8 cellular contexts compared by ENCODE assay signal in the genomic region with DNA sequence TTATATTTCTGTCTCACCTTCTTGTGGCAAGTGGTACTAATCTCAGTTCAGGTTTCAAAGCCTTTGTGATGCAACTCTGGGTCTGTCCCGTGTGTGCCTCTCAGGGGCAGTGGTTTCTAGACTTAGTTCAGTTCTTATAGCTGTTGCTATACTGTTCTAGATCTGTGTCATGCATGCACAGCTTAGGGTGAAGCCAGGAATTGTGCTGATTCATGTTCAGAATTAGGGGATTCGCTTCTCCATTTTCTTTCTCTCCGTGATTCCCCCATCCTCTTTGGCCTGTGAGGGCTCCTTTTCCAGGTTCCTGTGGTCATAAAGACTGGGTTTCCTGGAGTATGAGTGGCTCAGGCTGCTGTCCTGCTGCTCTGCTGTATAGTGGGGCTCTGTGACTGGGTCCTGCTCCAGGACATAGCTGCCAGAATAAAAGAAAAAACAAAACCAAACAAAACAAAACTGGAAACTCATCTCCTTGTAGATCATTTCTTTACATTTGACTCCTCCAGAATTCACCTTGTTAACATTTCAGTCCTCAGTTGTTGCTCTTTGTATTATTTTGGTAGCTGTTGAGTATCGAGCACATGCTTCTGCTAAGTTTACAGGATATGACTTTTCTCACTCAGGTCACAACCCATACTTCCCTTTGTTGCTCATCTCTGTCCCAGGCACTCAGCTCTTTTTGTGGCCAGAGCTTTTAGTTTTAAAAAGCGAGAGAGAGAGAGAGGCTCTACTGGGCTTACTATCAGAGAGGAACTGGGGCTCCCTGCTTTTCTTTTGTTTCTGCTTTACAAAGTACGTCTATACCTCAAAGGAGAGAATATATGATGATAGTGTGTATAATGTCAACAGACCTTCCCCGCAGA. TPM values are rescaled to one million over a fixed set of nuclear protein-coding genes. Genes with fewer than 3 reads are reported as not detected.
DNase-seq lines count a peak whose midpoint lies in the region; ATAC-seq and TF ChIP-seq lines count a peak whose summit lies in the region.

No MANE protein-coding gene starts in this region.

- no peaks in the 10 kb centered on the region for H3K36me3 ChIP-seq in spleen

- H3K9me3 Mint-ChIP-seq in IgD-negative memory B cell (peaks cover 0 to 7% (median 5%) of the 10 kb centered on the region in 3 donors), glutamatergic neuron (ENCODE audit: unreplicated experiment) (peaks cover 8% of the 10 kb centered on the region)

- ATAC-seq in GM21786 (IDR thresholded peaks at IDR 0.05; ENCODE audit: unreplicated experiment): peak; percentile 93

- H3K36me3 Mint-ChIP-seq in IgD-negative memory B cell (no peaks in the 10 kb centered on the region), glutamatergic neuron (ENCODE audit: unreplicated experiment) (no peaks in the 10 kb centered on the region)

- H3K4me1 Mint-ChIP-seq in IgD-negative memory B cell (peaks cover 13 to 14% (median 13%) of the 10 kb centered on the region in 3 donors), glutamatergic neuron (ENCODE audit: low read depth, unreplicated experiment) (peaks cover 22% of the 10 kb centered on the region)

- 7 to 28% (median 14%) methylated on average over 7 of the region's 7 CpGs for WGBS in spleen, 5 donors

- H3K4me3 Mint-ChIP-seq in IgD-negative memory B cell: peak overlapping the region; percentile 4 to 83 (median 75)
- H3K4me3 Mint-ChIP-seq in glutamatergic neuron (ENCODE audit: unreplicated experiment): peak overlapping the region; percentile 0

- H3K4me1 ChIP-seq in spleen: peaks cover 0 to 28% (median 18%) of the 10 kb centered on the region in 6 donors

- H3K27ac ChIP-seq in spleen: peak overlapping the region in 7 of 8 donors; percentile 35 to 80 (median 67)

- no peaks in the 10 kb centered on the region for H3K27me3 Mint-ChIP-seq in IgD-negative memory B cell
- peaks cover 2% of the 10 kb centered on the region for H3K27me3 Mint-ChIP-seq in glutamatergic neuron (ENCODE audit: unreplicated experiment)

- DNase-seq in GM12865 (ENCODE audit: low read depth) (peak; percentile 96), glutamatergic neuron (no peak), spleen (no peak), NCI-H146 treated with DMSO at 0.1 percent for 48 hours (lab: John Stamatoyannopoulos, UW; ENCODE audit: unreplicated experiment) (no peak), cerebellum (ENCODE audit: low spot score) (no peak)
- peak; percentile 59 for DNase-seq in activated CD8-positive, alpha-beta memory T cell treated with anti-CD3 and anti-CD28 coated beads, Interleukin-2, amount 50 U/mL, for 48 hours

- no peak for TF ChIP-seq POLR2A in spleen (IDR thresholded peaks at IDR 0.05)

- H3K9me3 ChIP-seq in spleen: peaks cover 0 to 20% (median 14%) of the 10 kb centered on the region in 8 donors

- H3K27ac Mint-ChIP-seq in IgD-negative memory B cell: peak overlapping the region in 2 of 3 donors; percentile 87 to 89
- peak overlapping the region; percentile 52 for H3K27ac Mint-ChIP-seq in glutamatergic neuron (ENCODE audit: unreplicated experiment)

- H3K4me3 ChIP-seq in GM12865 (ENCODE audit: low read depth, low read length) (peak overlapping the region; percentile 76), spleen (peak overlapping the region in 4 of 8 donors; percentile 12 to 47 (median 16))

- intact Hi-C loops in spleen (cut with DNase I; ENCODE audit: low total_unique reads): no loop called here

- no peaks in the 10 kb centered on the region for H3K27me3 ChIP-seq in spleen (replicated peaks in 1 of 7)

- TF ChIP-seq CTCF in GM12865 (IDR thresholded peaks at IDR 0.05; ENCODE audit: insufficient read depth, low read depth, low read length, missing control alignments): no peak
- no peak for TF ChIP-seq CTCF in glutamatergic neuron (IDR thresholded peaks at IDR 0.05; ENCODE audit: partially characterized antibody, unreplicated experiment)
- no peak for TF ChIP-seq CTCF in spleen (IDR thresholded peaks at IDR 0.05 in 8 of 11, conservative IDR thresholded peaks at IDR 0.05 in 3 of 11)

RNA-seq across cellular contexts. Expression of a gene that starts 34.2 kb away (rescaled TPM):
- 2.7 TPM for polyA plus RNA-seq in IgD-negative memory B cell
- total RNA-seq in glutamatergic neuron (ENCODE audit: unreplicated experiment): 143 TPM
- 10 to 100 TPM; 10.3 to 22.3 (median 13.2) TPM for total RNA-seq in spleen
- 1 to 10 TPM; 2.5 to 4.4 (median 2.8) TPM for polyA plus RNA-seq in spleen
- 73.6 TPM for total RNA-seq in cerebellum

Comparison
In these comparisons a context has a peak if more than half of its experiments do, and no peak if none do; other contexts are left out.
1. DNase-seq: peak in GM12865 (single experiment) and activated CD8-positive, alpha-beta memory T cell treated with anti-CD3 and anti-CD28 coated beads, Interleukin-2, amount 50 U/mL, for 48 hours (single experiment); none in glutamatergic neuron (single experiment), spleen (single experiment), NCI-H146 treated with DMSO at 0.1 percent for 48 hours (single experiment) and cerebellum (single experiment).